In genomic region chrX:39509157-39509556, GRCh38 we compare ENCODE assay signal across 23 cellular contexts.
DNase-seq lines count a peak whose midpoint lies in the region; ATAC-seq, FAIRE-seq and TF ChIP-seq lines count a peak whose summit lies in the region.
"Had no signal": no experiment of that assay in that cellular context is flagged by ENCODE, and none has a peak within 500 bp of the region (broad histone marks: within the 10 kb centered on the region; RNA-seq: fewer than 3 reads in every experiment).

No MANE protein-coding gene starts in this region.

- peak overlapping the region; percentile 62 for H3K27ac Mint-ChIP-seq in activated naive CD4-positive, alpha-beta T cell treated with anti-CD3 and anti-CD28 coated beads, Interleukin-2, amount 50 U/mL, for 24 hours
- H3K27ac Mint-ChIP-seq in activated naive CD4-positive, alpha-beta T cell treated with anti-CD3 and anti-CD28 coated beads, Interleukin-2, amount 50 U/mL, for 72 hours, result peak overlapping the region in 1 of 2 donors; percentile 48
- peak overlapping the region; percentile 37 for H3K27ac Mint-ChIP-seq in stimulated activated effector memory CD8-positive, alpha-beta T cell treated with anti-CD3 and anti-CD28 coated beads, Interleukin-12 subunit alpha, Interleukin-12 subunit beta, amount 100 ng/mL, for 72 hours
- H3K27ac Mint-ChIP-seq: B cell; CD4-positive, alpha-beta T cell had no signal

- WGBS in K562 (ENCODE audit: insufficient coverage, low coverage, missing lambda C conversion rate), result 20% methylated on average over 1 of the region's 1 CpG
- WGBS in gastroesophageal sphincter (ENCODE audit: low coverage in 1 of 2), 2 donors, result 20% methylated on average over 1 of the region's 1 CpG; no CpG with 5 or more reads in 1 of the 2 donors
- 61 to 64% (median 62%) methylated on average over 1 of the region's 1 CpG for WGBS in ovary, 3 donors

- FAIRE-seq in K562 (lab: Jason Lieb, UNC), result no peak
- FAIRE-seq: A549, D721Med, G401.6, GM12891, GM19239 had no signal

- CTCF ChIA-PET in HEK293 (lab: Yijun Ruan, JAX), result no interaction called here
- CTCF ChIA-PET in K562 (lab: Yijun Ruan, JAX; ENCODE audit: low intra/inter-chr PET ratio), result no interaction called here

- H3K27ac ChIP-seq in HEK293 (ENCODE audit: extremely low read depth, low read depth, low read length) (no peak overlapping the region), K562 (ENCODE audit: extremely low read depth, low read depth, low read length) (no peak overlapping the region), gastroesophageal sphincter (no peak overlapping the region), ovary (no peak overlapping the region)
- H3K27ac ChIP-seq: 22Rv1; A549; BLaER1 treated with 17β-estradiol and CSF1 and Interleukin-3, amounts not matched to agents 10 nM and 100 nM; C4-2B had no signal

- no peak for TF ChIP-seq CTCF in HEK293 (tag by site-specific recombination; IDR thresholded peaks at IDR 0.05)
- TF ChIP-seq CTCF in K562 (IDR thresholded peaks at IDR 0.05 in 2 of 3, conservative IDR thresholded peaks at IDR 0.05 in 1 of 3; ENCODE audit: insufficient read depth in 2 of 3, low read depth in 1 of 3, low read length in 3 of 3), result no peak
- no peak for TF ChIP-seq CTCF in gastroesophageal sphincter (IDR thresholded peaks at IDR 0.05)
- TF ChIP-seq CTCF in ovary (IDR thresholded peaks at IDR 0.05), result no peak

- H3K9me3 ChIP-seq in HEK293 (ENCODE audit: control insufficient read depth, insufficient read depth, low read depth, low read length), result no peaks in the 10 kb centered on the region; the same call in 1 of the 2 replicates
- H3K9me3 ChIP-seq in K562 (replicated peaks; ENCODE audit: control insufficient read depth, insufficient read depth, low read depth, low read length), result no peaks in the 10 kb centered on the region
- H3K9me3 ChIP-seq in gastroesophageal sphincter, result no peaks in the 10 kb centered on the region
- H3K9me3 ChIP-seq in ovary, result no peaks in the 10 kb centered on the region
- H3K9me3 ChIP-seq: Caco-2 had no signal

- H3K4me1 Mint-ChIP-seq in activated naive CD4-positive, alpha-beta T cell treated with anti-CD3 and anti-CD28 coated beads, Interleukin-2, amount 50 U/mL, for 24 hours, result peaks cover 32% of the 10 kb centered on the region
- H3K4me1 Mint-ChIP-seq in stimulated activated effector memory CD8-positive, alpha-beta T cell treated with anti-CD3 and anti-CD28 coated beads, Interleukin-12 subunit alpha, Interleukin-12 subunit beta, amount 100 ng/mL, for 72 hours, result peaks cover 6% of the 10 kb centered on the region

- H3K4me2 ChIP-seq in K562 (ENCODE audit: insufficient read depth, low read length), result no peak overlapping the region
- H3K4me2 ChIP-seq: A549; BLaER1 treated with 17β-estradiol and CSF1 and Interleukin-3, amounts not matched to agents 10 nM and 100 nM had no signal

- intact Hi-C loops in K562 (cut with micrococcal nuclease), result no loop called here
- intact Hi-C loops in ovary (cut with DNase I), result no loop called here

- H3K27me3 ChIP-seq in K562 (ENCODE audit: control insufficient read depth in 2 of 2, insufficient read depth in 2 of 2, low read length in 2 of 2) (no peaks in the 10 kb centered on the region), gastroesophageal sphincter (no peaks in the 10 kb centered on the region), ovary (no peaks in the 10 kb centered on the region)
- H3K27me3 ChIP-seq: BLaER1 treated with 17β-estradiol and CSF1 and Interleukin-3, amounts not matched to agents 10 nM and 100 nM had no signal

- no peak for TF ChIP-seq POLR2A in K562 (conservative IDR thresholded peaks at IDR 0.05)
- TF ChIP-seq POLR2A in gastroesophageal sphincter (IDR thresholded peaks at IDR 0.05), result no peak
- TF ChIP-seq POLR2A in ovary (IDR thresholded peaks at IDR 0.05), result no peak

- no peaks in the 10 kb centered on the region for H4K20me1 ChIP-seq in K562 (replicated peaks; ENCODE audit: control insufficient read depth, insufficient read depth, low read length)
- H4K20me1 ChIP-seq: BLaER1 treated with 17β-estradiol and CSF1 and Interleukin-3, amounts not matched to agents 10 nM and 100 nM had no signal

- POLR2A ChIA-PET in HEK293 (lab: Yijun Ruan, JAX), result interaction anchor here (0.7 kb wide), 1 partner anchor 1493 kb away, joined by 4 read pairs; no protein-coding TSS in a partner anchor
- POLR2A ChIA-PET in K562 (lab: Yijun Ruan, JAX), result no interaction called here

- H3K4me3 Mint-ChIP-seq in activated naive CD4-positive, alpha-beta T cell treated with anti-CD3 and anti-CD28 coated beads, Interleukin-2, amount 50 U/mL, for 24 hours, result peak overlapping the region; percentile 4
- H3K4me3 Mint-ChIP-seq in stimulated activated effector memory CD8-positive, alpha-beta T cell treated with anti-CD3 and anti-CD28 coated beads, Interleukin-12 subunit alpha, Interleukin-12 subunit beta, amount 100 ng/mL, for 72 hours, result no peak overlapping the region
- H3K4me3 Mint-ChIP-seq: B cell; CD4-positive, alpha-beta T cell; CD8-positive, alpha-beta T cell had no signal

- H3K4me3 ChIP-seq in HEK293 (ENCODE audit: low read depth, low read length) (no peak overlapping the region), K562 (no peak overlapping the region), gastroesophageal sphincter (no peak overlapping the region), ovary (no peak overlapping the region)
- H3K4me3 ChIP-seq: A549; BLaER1 treated with 17β-estradiol and CSF1 and Interleukin-3, amounts not matched to agents 10 nM and 100 nM had no signal

- no peak overlapping the region for H3K9ac ChIP-seq in K562 (ENCODE audit: insufficient read depth in 1 of 2, low read depth in 2 of 2, low read length in 2 of 2)
- H3K9ac ChIP-seq: BLaER1 treated with 17β-estradiol and CSF1 and Interleukin-3, amounts not matched to agents 10 nM and 100 nM had no signal

- H3K27me3 Mint-ChIP-seq in activated naive CD4-positive, alpha-beta T cell treated with anti-CD3 and anti-CD28 coated beads, Interleukin-2, amount 50 U/mL, for 24 hours, result no peaks in the 10 kb centered on the region
- H3K27me3 Mint-ChIP-seq: CD4-positive, alpha-beta T cell had no signal

- no TSS peak for BruUV-seq in K562 (replicated peaks; lab: Mats Ljungman, UMichigan)

- TF ChIP-seq RAD21 in K562 (CRISPR knock-in tag; conservative IDR thresholded peaks at IDR 0.05 in 1 of 2, IDR thresholded peaks at IDR 0.05 in 1 of 2), result no peak

- H3K9me1 ChIP-seq in K562 (ENCODE audit: control insufficient read depth, insufficient read depth, low read length), result no peaks in the 10 kb centered on the region

- H3K36me3 ChIP-seq in HEK293 (ENCODE audit: control insufficient read depth in 2 of 2, insufficient read depth in 1 of 2, low read length in 2 of 2), result no peaks in the 10 kb centered on the region
- H3K36me3 ChIP-seq in K562 (ENCODE audit: control insufficient read depth, insufficient read depth, low read length), result no peaks in the 10 kb centered on the region
- H3K36me3 ChIP-seq in gastroesophageal sphincter, result no peaks in the 10 kb centered on the region
- no peaks in the 10 kb centered on the region for H3K36me3 ChIP-seq in ovary

- TF ChIP-seq EP300 in K562 (IDR thresholded peaks at IDR 0.05; ENCODE audit: low read length), result no peak
- no peak for TF ChIP-seq EP300 in gastroesophageal sphincter (IDR thresholded peaks at IDR 0.05)
- TF ChIP-seq EP300 in ovary (IDR thresholded peaks at IDR 0.05), result no peak

- no peak overlapping the region for H2AFZ ChIP-seq in K562 (ENCODE audit: low read depth, low read length)

- no peak for ATAC-seq in activated naive CD4-positive, alpha-beta T cell treated with anti-CD3 and anti-CD28 coated beads, Interleukin-2, amount 50 U/mL, for 72 hours
- no peak for ATAC-seq in K562
- ATAC-seq in stimulated activated effector memory CD8-positive, alpha-beta T cell treated with anti-CD3 and anti-CD28 coated beads, Interleukin-12 subunit alpha, Interleukin-12 subunit beta, amount 100 ng/mL, for 72 hours, result no peak
- no peak for ATAC-seq in gastroesophageal sphincter
- ATAC-seq: A549; CD8-positive, alpha-beta T cell had no signal

- H3K4me1 ChIP-seq in HEK293 (ENCODE audit: control insufficient read depth, insufficient read depth, low read length), result no peaks in the 10 kb centered on the region
- no peaks in the 10 kb centered on the region; a peak in 2 of 5 replicates for H3K4me1 ChIP-seq in K562 (replicated peaks in 1 of 2; ENCODE audit: control insufficient read depth in 2 of 2, insufficient read depth in 2 of 2, low read length in 2 of 2)
- H3K4me1 ChIP-seq in gastroesophageal sphincter, result no peaks in the 10 kb centered on the region
- H3K4me1 ChIP-seq in ovary (ENCODE audit: insufficient read depth), result no peaks in the 10 kb centered on the region
- H3K4me1 ChIP-seq: A549, Caco-2 had no signal

- H3K9me3 Mint-ChIP-seq in activated naive CD4-positive, alpha-beta T cell treated with anti-CD3 and anti-CD28 coated beads, Interleukin-2, amount 50 U/mL, for 24 hours, result no peaks in the 10 kb centered on the region
- H3K9me3 Mint-ChIP-seq in activated naive CD4-positive, alpha-beta T cell treated with anti-CD3 and anti-CD28 coated beads, Interleukin-2, amount 50 U/mL, for 72 hours, result no peaks in the 10 kb centered on the region
- H3K9me3 Mint-ChIP-seq in stimulated activated effector memory CD8-positive, alpha-beta T cell treated with anti-CD3 and anti-CD28 coated beads, Interleukin-12 subunit alpha, Interleukin-12 subunit beta, amount 100 ng/mL, for 72 hours, result no peaks in the 10 kb centered on the region
- H3K9me3 Mint-ChIP-seq: CD4-positive, alpha-beta T cell; CD8-positive, alpha-beta T cell had no signal

- DNase-seq in activated naive CD4-positive, alpha-beta T cell treated with anti-CD3 and anti-CD28 coated beads, Interleukin-2, amount 50 U/mL, for 72 hours (ENCODE audit: low spot score in 2 of 2), result no peak
- DNase-seq in K562 (ENCODE audit: extremely low read depth in 1 of 4, low spot score in 3 of 4) (no peak), ovary (no peak)
- DNase-seq in stimulated activated effector memory CD8-positive, alpha-beta T cell treated with anti-CD3 and anti-CD28 coated beads, Interleukin-12 subunit alpha, Interleukin-12 subunit beta, amount 100 ng/mL, for 72 hours (ENCODE audit: low spot score in 2 of 2), result no peak
- DNase-seq: AML-193; Caco-2; Calu3; CD4-positive, alpha-beta T cell; CD8-positive, alpha-beta T cell; DMS79 treated with DMSO at 0.1 percent for 48 hours; GF-D8 had no signal

- no peaks in the 10 kb centered on the region for H3K36me3 Mint-ChIP-seq in activated naive CD4-positive, alpha-beta T cell treated with anti-CD3 and anti-CD28 coated beads, Interleukin-2, amount 50 U/mL, for 24 hours
- H3K36me3 Mint-ChIP-seq in activated naive CD4-positive, alpha-beta T cell treated with anti-CD3 and anti-CD28 coated beads, Interleukin-2, amount 50 U/mL, for 72 hours, result peaks cover 0 to 12% of the 10 kb centered on the region in 2 donors
- H3K36me3 Mint-ChIP-seq in stimulated activated effector memory CD8-positive, alpha-beta T cell treated with anti-CD3 and anti-CD28 coated beads, Interleukin-12 subunit alpha, Interleukin-12 subunit beta, amount 100 ng/mL, for 72 hours, result no peaks in the 10 kb centered on the region
- H3K36me3 Mint-ChIP-seq: CD8-positive, alpha-beta T cell had no signal

- H3K79me2 ChIP-seq in K562 (ENCODE audit: control insufficient read depth, insufficient read depth, low read length), result no peaks in the 10 kb centered on the region

- in situ Hi-C loops in K562 (cut with MboI), result no loop called here

TF ChIP-seq in HEK293, 187 proteins besides CTCF, POLR2A, EP300 and RAD21 (continues in another document):
- peak; percentile 93 for TF ChIP-seq ZNF707 (tag by site-specific recombination; IDR thresholded peaks at IDR 0.05)
